14 cellular contexts compared by ENCODE assay signal in the genomic region with DNA sequence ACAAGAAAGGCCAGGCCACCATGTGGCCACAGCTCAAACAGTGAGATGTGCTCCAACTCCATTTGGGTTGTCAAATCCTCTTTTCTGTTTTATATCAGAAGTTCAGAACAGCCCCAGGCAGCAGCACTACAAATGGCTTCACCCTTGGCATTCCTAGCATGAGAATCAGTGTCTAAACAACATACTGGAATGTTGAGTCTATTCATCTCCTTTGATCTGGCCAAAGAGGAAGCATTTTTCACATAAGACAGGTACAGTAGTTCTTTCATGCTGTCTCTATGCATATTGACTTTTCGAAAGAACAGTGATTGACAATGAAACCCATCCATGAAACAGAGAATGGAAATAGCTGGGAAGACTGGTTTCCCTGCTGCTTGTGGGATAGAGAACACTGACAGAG.
A peak's percentile ranks its signal among the peaks of the same experiment; 100 is the strongest.
DNase-seq lines count a peak whose midpoint lies in the region; ATAC-seq and TF ChIP-seq lines count a peak whose summit lies in the region.
"Had no signal": no experiment of that assay in that cellular context is flagged by ENCODE, and none has a peak within 500 bp of the region (broad histone marks: within the 10 kb centered on the region; RNA-seq: fewer than 3 reads in every experiment).

No MANE protein-coding gene starts in this region.

- no peaks in the 10 kb centered on the region for H3K9me3 ChIP-seq in Caco-2
- no peaks in the 10 kb centered on the region for H3K9me3 ChIP-seq in PC-3 (ENCODE audit: low read length)
- H3K9me3 ChIP-seq in neural progenitor cell (ENCODE audit: low read depth): no peaks in the 10 kb centered on the region
- H3K9me3 ChIP-seq: A549 had no signal

- peak overlapping the region; percentile 39 for H3K27ac Mint-ChIP-seq in Caco-2 (ENCODE audit: unreplicated experiment)
- peak overlapping the region; percentile 66 for H3K27ac Mint-ChIP-seq in mesothelial cell of epicardium
- H3K27ac Mint-ChIP-seq in neural progenitor cell: no peak overlapping the region
- H3K27ac Mint-ChIP-seq: CD8-positive, alpha-beta memory T cell had no signal

- no peaks in the 10 kb centered on the region for H3F3A ChIP-seq in PC-3 (ENCODE audit: low read length, unreplicated experiment)
- no peaks in the 10 kb centered on the region for H3F3A ChIP-seq in neural progenitor cell (ENCODE audit: low read depth)

- no peaks in the 10 kb centered on the region for H3K36me3 ChIP-seq in Caco-2 (ENCODE audit: control insufficient read depth, insufficient read depth, low read length)
- no peaks in the 10 kb centered on the region for H3K36me3 ChIP-seq in PC-3 (ENCODE audit: low read depth, low read length)
- no peaks in the 10 kb centered on the region for H3K36me3 ChIP-seq in neural progenitor cell

- POLR2A ChIA-PET in Caco-2 (lab: Charles Lee): no interaction called here
- POLR2A ChIA-PET in PC-3 (lab: Charles Lee; ENCODE audit: unreplicated experiment): no interaction called here

- H3K4me2 ChIP-seq in PC-3 (ENCODE audit: low read length) (no peak overlapping the region), neural progenitor cell (no peak overlapping the region)
- H3K4me2 ChIP-seq: A549 had no signal

- TF ChIP-seq CTCF in Caco-2 (IDR thresholded peaks at IDR 0.05; ENCODE audit: insufficient read depth in 1 of 2, low read depth in 1 of 2, low read length in 1 of 2, severe bottlenecking in 1 of 2, unreplicated experiment in 1 of 2) (no peak), PC-3 (conservative IDR thresholded peaks at IDR 0.05; ENCODE audit: low read depth, low read length) (no peak), epithelial cell of esophagus (IDR thresholded peaks at IDR 0.05; ENCODE audit: insufficient read depth, low read depth, low read length, missing control alignments) (no peak), mesothelial cell of epicardium (IDR thresholded peaks at IDR 0.05; ENCODE audit: unreplicated experiment) (no peak), neural progenitor cell (IDR thresholded peaks at IDR 0.05) (no peak)

- H3K4me1 Mint-ChIP-seq in Caco-2 (ENCODE audit: low read depth, unreplicated experiment) (peaks cover 4% of the 10 kb centered on the region), mesothelial cell of epicardium (peaks cover 32% of the 10 kb centered on the region), neural progenitor cell (no peaks in the 10 kb centered on the region)
- H3K4me1 Mint-ChIP-seq: CD8-positive, alpha-beta memory T cell had no signal

- H3K27ac ChIP-seq in PC-3 (ENCODE audit: low read length) (no peak overlapping the region), neural progenitor cell (no peak overlapping the region)
- H3K27ac ChIP-seq: A549 had no signal

- H3K79me2 ChIP-seq in PC-3 (ENCODE audit: low read length): no peaks in the 10 kb centered on the region
- no peaks in the 10 kb centered on the region for H3K79me2 ChIP-seq in neural progenitor cell (ENCODE audit: low read depth)

- H4K20me1 ChIP-seq in PC-3 (ENCODE audit: low read length) (no peaks in the 10 kb centered on the region), neural progenitor cell (ENCODE audit: low read depth) (no peaks in the 10 kb centered on the region)

- H3K9ac ChIP-seq in PC-3 (ENCODE audit: low read length) (no peak overlapping the region), neural progenitor cell (no peak overlapping the region)

- no peaks in the 10 kb centered on the region for H3K27me3 Mint-ChIP-seq in Caco-2 (ENCODE audit: insufficient read depth, unreplicated experiment)
- no peaks in the 10 kb centered on the region for H3K27me3 Mint-ChIP-seq in mesothelial cell of epicardium (ENCODE audit: low read depth)
- H3K27me3 Mint-ChIP-seq in neural progenitor cell (ENCODE audit: insufficient read depth, low read depth): peaks cover 4% of the 10 kb centered on the region
- H3K27me3 Mint-ChIP-seq: CD8-positive, alpha-beta memory T cell had no signal

- no peak for ATAC-seq in PC-3
- no peak for ATAC-seq in GM18511 (IDR thresholded peaks at IDR 0.05; ENCODE audit: unreplicated experiment)
- ATAC-seq: A549 had no signal

- DNase-seq in Caco-2 (peak; percentile 58), PC-3 (peak; percentile 57), epithelial cell of esophagus (ENCODE audit: low read depth) (peak; percentile 61), mesothelial cell of epicardium (ENCODE audit: low spot score in 2 of 2, unreplicated experiment in 2 of 2) (no peak), AML-193 (lab: John Stamatoyannopoulos, UW) (no peak), neural progenitor cell (ENCODE audit: low spot score) (no peak)
- DNase-seq: C1 segment of cervical spinal cord; CD8-positive, alpha-beta memory T cell; KBM-7; NCI-H1417 treated with DMSO at 0.1 percent for 48 hours; NCI-H226; NCI-H524 treated with DMSO at 0.1 percent for 48 hours had no signal

- peaks cover 7% of the 10 kb centered on the region for H3K36me3 Mint-ChIP-seq in Caco-2 (ENCODE audit: insufficient read depth, unreplicated experiment)
- H3K36me3 Mint-ChIP-seq in mesothelial cell of epicardium: no peaks in the 10 kb centered on the region
- H3K36me3 Mint-ChIP-seq in neural progenitor cell: no peaks in the 10 kb centered on the region
- H3K36me3 Mint-ChIP-seq: CD8-positive, alpha-beta memory T cell had no signal

- intact Hi-C loops in Caco-2 (cut with micrococcal nuclease; ENCODE audit: unreplicated experiment) (loop anchor here (2.0 to 10.0 kb wide), 2 partner anchors 135 to 175 kb away; no protein-coding TSS in a partner anchor), PC-3 (cut with micrococcal nuclease) (loop anchor here (10.0 kb wide), 2 partner anchors 135 to 265 kb away; no protein-coding TSS in a partner anchor)

- H3K4me1 ChIP-seq in Caco-2: peaks cover 22% of the 10 kb centered on the region
- H3K4me1 ChIP-seq in PC-3 (ENCODE audit: insufficient read depth, low read length): peaks cover 2% of the 10 kb centered on the region; the same call in 1 of the 2 replicates
- H3K4me1 ChIP-seq in neural progenitor cell: no peaks in the 10 kb centered on the region
- H3K4me1 ChIP-seq: A549 had no signal

- CTCF ChIA-PET in Caco-2 (lab: Charles Lee) (no interaction called here), PC-3 (lab: Charles Lee) (no interaction called here)

- H3K4me3 ChIP-seq in Caco-2 (ENCODE audit: low read depth, low read length): no peak overlapping the region
- H3K4me3 ChIP-seq in PC-3 (ENCODE audit: low read length): no peak overlapping the region
- no peak overlapping the region for H3K4me3 ChIP-seq in epithelial cell of esophagus (ENCODE audit: low read length)
- H3K4me3 ChIP-seq in neural progenitor cell: no peak overlapping the region
- H3K4me3 ChIP-seq: A549 had no signal

- H3K27me3 ChIP-seq in Caco-2 (replicated peaks; ENCODE audit: control insufficient read depth, insufficient read depth, low read length): no peaks in the 10 kb centered on the region
- H3K27me3 ChIP-seq in PC-3 (ENCODE audit: low read length): peaks cover 18% of the 10 kb centered on the region
- H3K27me3 ChIP-seq in neural progenitor cell: no peaks in the 10 kb centered on the region

- H3K9me3 Mint-ChIP-seq in Caco-2 (ENCODE audit: unreplicated experiment) (no peaks in the 10 kb centered on the region), mesothelial cell of epicardium (no peaks in the 10 kb centered on the region), neural progenitor cell (no peaks in the 10 kb centered on the region)
- H3K9me3 Mint-ChIP-seq: CD8-positive, alpha-beta memory T cell had no signal

- H3K4me3 Mint-ChIP-seq in Caco-2 (ENCODE audit: unreplicated experiment): no peak overlapping the region
- no peak overlapping the region for H3K4me3 Mint-ChIP-seq in mesothelial cell of epicardium
- H3K4me3 Mint-ChIP-seq in neural progenitor cell: no peak overlapping the region
- H3K4me3 Mint-ChIP-seq: CD8-positive, alpha-beta memory T cell had no signal

- no peak overlapping the region for H2AFZ ChIP-seq in PC-3 (ENCODE audit: low read length)
- H2AFZ ChIP-seq in neural progenitor cell (replicated peaks): no peak overlapping the region

- BruUV-seq in Caco-2 (replicated peaks; lab: Mats Ljungman, UMichigan) (no TSS peak), PC-3 (replicated peaks; lab: Mats Ljungman, UMichigan) (no TSS peak)

- 0 out of 2 replicates have a peak, but pooled peaks cover 11% of the 10 kb centered on the region for H3K9me2 ChIP-seq in PC-3 (replicated peaks; ENCODE audit: low read length)

Comparison
In these comparisons a context has a peak if more than half of its experiments do, and no peak if none do; other contexts are left out.
1. DNase-seq: peak in Caco-2 (2 of 2), PC-3 (single experiment) and epithelial cell of esophagus (single experiment); none in mesothelial cell of epicardium (0 of 2), AML-193 (0 of 2) and neural progenitor cell (single experiment).